Comparison of ENCODE assay signal across 29 cellular contexts in genomic region chr3:82610236-82610635, GRCh38.
"Had no signal": no experiment of that assay in that cellular context is flagged by ENCODE, and none has a peak within 500 bp of the region (broad histone marks: within the 10 kb centered on the region; RNA-seq: fewer than 3 reads in every experiment).

No MANE protein-coding gene starts in this region.

- H3K4me3 Mint-ChIP-seq: activated B cell treated with CpG ODN at 0.5 μM for 24 hours; activated CD4-positive, alpha-beta T cell treated with anti-CD3 and anti-CD28 coated beads, Interleukin-2, amount 10 ng/mL, durations not matched to agents 24 days and 14 days; activated CD8-positive, alpha-beta memory T cell treated with anti-CD3 and anti-CD28 coated beads, Interleukin-2, amount 10 ng/mL, durations not matched to agents 7 days and 5 days; activated naive CD8-positive, alpha-beta T cell treated with anti-CD3 and anti-CD28 coated beads, Interleukin-2, amount 50 U/mL, for 24 hours; activated T-cell treated with anti-CD3 and anti-CD28 coated beads, Interleukin-2, amount 50 U/mL, for 24 hours; activated T-helper 1 cell treated with anti-CD3 and anti-CD28 coated beads, Interleukin-12 subunit alpha, Interleukin-12 subunit beta, Interleukin-2, Interleukin-4 antibody, amounts not matched to agents 30 ng/mL and 10 ng/mL and 1 ng/mL, durations not matched to agents 14 hours and 24 hours and 36 hours; brain; T-helper 17 cell had no signal

- H3K9me3 ChIP-seq: ascending aorta, Peyer's patch had no signal

- H3K27me3 ChIP-seq: ascending aorta, Peyer's patch had no signal

- H3K27ac ChIP-seq: ascending aorta, Peyer's patch had no signal

- H3K4me3 ChIP-seq: ascending aorta, Peyer's patch had no signal

- ATAC-seq: activated CD8-positive, alpha-beta memory T cell treated with anti-CD3 and anti-CD28 coated beads, Interleukin-2, amount 10 ng/mL, durations not matched to agents 7 days and 5 days; activated naive CD4-positive, alpha-beta T cell treated with anti-CD3 and anti-CD28 coated beads, Interleukin-2, amount 50 U/mL, for 72 hours; activated naive CD8-positive, alpha-beta T cell treated with anti-CD3 and anti-CD28 coated beads, Interleukin-2, amount 50 U/mL, for 24 hours; T-helper 17 cell had no signal

- H3K4me1 ChIP-seq: ascending aorta, Peyer's patch had no signal

- FAIRE-seq: colon had no signal

- H3K27ac Mint-ChIP-seq: activated B cell treated with CpG ODN at 0.5 μM for 24 hours; activated CD4-positive, alpha-beta T cell treated with anti-CD3 and anti-CD28 coated beads, Interleukin-2, amount 10 ng/mL, durations not matched to agents 24 days and 14 days; activated CD8-positive, alpha-beta memory T cell treated with anti-CD3 and anti-CD28 coated beads, Interleukin-2, amount 10 ng/mL, durations not matched to agents 7 days and 5 days; activated naive CD4-positive, alpha-beta T cell treated with anti-CD3 and anti-CD28 coated beads, Interleukin-2, amount 50 U/mL, for 72 hours; activated naive CD8-positive, alpha-beta T cell treated with anti-CD3 and anti-CD28 coated beads, Interleukin-2, amount 50 U/mL, for 24 hours; activated T-cell treated with anti-CD3 and anti-CD28 coated beads, Interleukin-2, amount 50 U/mL, for 24 hours; activated T-helper 1 cell treated with anti-CD3 and anti-CD28 coated beads, Interleukin-12 subunit alpha, Interleukin-12 subunit beta, Interleukin-2, Interleukin-4 antibody, amounts not matched to agents 30 ng/mL and 10 ng/mL and 1 ng/mL, durations not matched to agents 14 hours and 24 hours and 36 hours; brain; T-helper 17 cell had no signal

- H3K4me1 Mint-ChIP-seq: activated B cell treated with CpG ODN at 0.5 μM for 24 hours; activated CD4-positive, alpha-beta T cell treated with anti-CD3 and anti-CD28 coated beads, Interleukin-2, amount 10 ng/mL, durations not matched to agents 24 days and 14 days; activated CD8-positive, alpha-beta memory T cell treated with anti-CD3 and anti-CD28 coated beads, Interleukin-2, amount 10 ng/mL, durations not matched to agents 7 days and 5 days; activated naive CD8-positive, alpha-beta T cell treated with anti-CD3 and anti-CD28 coated beads, Interleukin-2, amount 50 U/mL, for 24 hours; brain; T-helper 17 cell had no signal

- H3K36me3 Mint-ChIP-seq: activated CD8-positive, alpha-beta memory T cell treated with anti-CD3 and anti-CD28 coated beads, Interleukin-2, amount 10 ng/mL, durations not matched to agents 7 days and 5 days; brain had no signal

- DNase-seq: activated B cell treated with CpG ODN at 0.5 μM for 24 hours; activated CD4-positive, alpha-beta T cell treated with anti-CD3 and anti-CD28 coated beads for 1 hour; activated CD4-positive, alpha-beta T cell treated with anti-CD3 and anti-CD28 coated beads, Interleukin-2, amount 10 ng/mL, durations not matched to agents 24 days and 14 days; activated CD4-positive, alpha-beta T cell treated with anti-CD3 and anti-CD28 coated beads, Interleukin-2, amount 50 U/mL, for 48 hours; activated CD8-positive, alpha-beta memory T cell treated with anti-CD3 and anti-CD28 coated beads, Interleukin-2, amount 10 ng/mL, durations not matched to agents 7 days and 5 days; activated effector memory CD4-positive, alpha-beta T cell treated with anti-CD3 and anti-CD28 coated beads, Interleukin-2, amount 50 U/mL, for 16 hours; activated naive CD4-positive, alpha-beta T cell treated with Interleukin-2 at 50 U/mL for 16 hours; activated naive CD8-positive, alpha-beta T cell treated with anti-CD3 and anti-CD28 coated beads, Interleukin-2, amount 50 U/mL, for 24 hours; activated T-cell treated with anti-CD3 and anti-CD28 coated beads, Interleukin-2, amount 50 U/mL, for 24 hours; amniotic stem cell; cerebellar nuclear complex; Karpas-422; NCI-H1048; NCI-H146; NCI-H1930; NCI-H2171 treated with DMSO at 0.1 percent for 48 hours; NCI-H226; NCI-H526 treated with DMSO at 0.1 percent for 48 hours; NCI-H82; OCI-M1; Peyer's patch; SIG-M5; T-helper 17 cell; T-helper 9 cell had no signal

- H3K36me3 ChIP-seq: ascending aorta, Peyer's patch had no signal

- H3K27me3 Mint-ChIP-seq: activated B cell treated with CpG ODN at 0.5 μM for 24 hours; activated CD4-positive, alpha-beta T cell treated with anti-CD3 and anti-CD28 coated beads, Interleukin-2, amount 10 ng/mL, durations not matched to agents 24 days and 14 days; activated CD8-positive, alpha-beta memory T cell treated with anti-CD3 and anti-CD28 coated beads, Interleukin-2, amount 10 ng/mL, durations not matched to agents 7 days and 5 days; activated T-cell treated with anti-CD3 and anti-CD28 coated beads, Interleukin-2, amount 50 U/mL, for 24 hours; brain; T-helper 17 cell had no signal
